9 cellular contexts compared by ENCODE assay signal in genomic region chr9:69376651-69377050, GRCh38. TPM values are rescaled to one million over a fixed set of nuclear protein-coding genes. Genes with fewer than 3 reads are reported as not detected.
A peak's percentile ranks its signal among the peaks of the same experiment; 100 is the strongest.
DNase-seq lines count a peak whose midpoint lies in the region; ATAC-seq, FAIRE-seq and TF ChIP-seq lines count a peak whose summit lies in the region.
"Had no signal": no experiment of that assay in that cellular context is flagged by ENCODE, and none has a peak within 500 bp of the region (broad histone marks: within the 10 kb centered on the region; RNA-seq: fewer than 3 reads in every experiment).

No MANE protein-coding gene starts in this region.

- H3K27ac ChIP-seq in mammary epithelial cell (ENCODE audit: insufficient read depth, low read depth, low read length) (no peak overlapping the region), keratinocyte (ENCODE audit: control insufficient read depth, insufficient read depth, low read length) (no peak overlapping the region), thoracic aorta (no peak overlapping the region)

- H3K27me3 ChIP-seq in mammary epithelial cell (ENCODE audit: insufficient read depth, low read length): no peaks in the 10 kb centered on the region
- H3K27me3 ChIP-seq in keratinocyte (ENCODE audit: control insufficient read depth, extremely low read depth, insufficient read depth, low read length): no peaks in the 10 kb centered on the region
- H3K27me3 ChIP-seq in thoracic aorta (replicated peaks; ENCODE audit: insufficient read depth): no peaks in the 10 kb centered on the region

- H3K36me3 ChIP-seq in mammary epithelial cell (ENCODE audit: insufficient read depth, low read length) (no peaks in the 10 kb centered on the region), keratinocyte (ENCODE audit: control insufficient read depth in 2 of 2, extremely low read depth in 1 of 2, insufficient read depth in 2 of 2, low read length in 2 of 2) (no peaks in the 10 kb centered on the region), thoracic aorta (no peaks in the 10 kb centered on the region)

- intact Hi-C loops in mammary epithelial cell (cut with micrococcal nuclease): loop anchor here (2.0 kb wide), 1 partner anchor 52 kb away; the partner anchor contains the start of gene ENTREP1
- intact Hi-C loops in posterior vena cava (cut with DNase I): no loop called here

- in situ Hi-C loops in mammary epithelial cell (cut with MboI; ENCODE audit: low sequenced_read_pairs in 2 of 2): no loop called here

- peaks cover 46% of the 10 kb centered on the region for H3K4me1 ChIP-seq in mammary epithelial cell (ENCODE audit: insufficient read depth, low read length)
- peaks cover 35% of the 10 kb centered on the region for H3K4me1 ChIP-seq in keratinocyte (ENCODE audit: control insufficient read depth, extremely low read depth, insufficient read depth, low read length)
- H3K4me1 ChIP-seq in thoracic aorta (ENCODE audit: control insufficient read depth in 1 of 2, low read depth in 2 of 2): peaks cover 0 to 31% of the 10 kb centered on the region in 2 donors

- dilution Hi-C loops in mammary epithelial cell (cut with HindIII; ENCODE audit: low sequenced_read_pairs) (loop anchor here (25.0 kb wide), 1 partner anchor 111 kb away; no protein-coding TSS in a partner anchor), keratinocyte (cut with MboI; ENCODE audit: extremely low pct_ligation_motif_present, low sequenced_read_pairs) (no loop called here)

- CTCF ChIA-PET in mammary epithelial cell (lab: Charles Lee; ENCODE audit: low non-redundant PET): interaction anchor here (0.7 kb wide), 1 partner anchor 161 kb away, joined by 8 read pairs; no protein-coding TSS in a partner anchor

- TF ChIP-seq CTCF in mammary epithelial cell (conservative IDR thresholded peaks at IDR 0.05 in 1 of 2, IDR thresholded peaks at IDR 0.05 in 1 of 2; ENCODE audit: extremely low read depth in 1 of 2, insufficient read depth in 1 of 2, low read depth in 1 of 2, low read length in 2 of 2): no peak
- TF ChIP-seq CTCF in keratinocyte (optimal IDR thresholded peaks at IDR 0.05 in 1 of 3, IDR thresholded peaks at IDR 0.05 in 1 of 3, conservative IDR thresholded peaks at IDR 0.05 in 1 of 3; ENCODE audit: extremely low read depth in 1 of 3, insufficient read depth in 2 of 3, low read length in 3 of 3): no peak
- TF ChIP-seq CTCF in thoracic aorta (IDR thresholded peaks at IDR 0.05): no peak

- H3K79me2 ChIP-seq in mammary epithelial cell (ENCODE audit: insufficient read depth, low read length) (no peaks in the 10 kb centered on the region), keratinocyte (ENCODE audit: control insufficient read depth, insufficient read depth, low read length) (no peaks in the 10 kb centered on the region)

- DNase-seq in HS-27A (ENCODE audit: low read depth) (peak; percentile 62), mammary epithelial cell (peak; percentile 83), keratinocyte (ENCODE audit: low read depth, low spot score) (peak; percentile 15), thoracic aorta (ENCODE audit: low spot score) (peak; percentile 43), HuH-7.5 (ENCODE audit: low spot score) (no peak), NCI-H774 (lab: John Stamatoyannopoulos, UW) (no peak), posterior vena cava (ENCODE audit: low spot score) (no peak)
- DNase-seq in activated CD4-positive, CD25-positive, alpha-beta regulatory T cell (lab: John Stamatoyannopoulos, UW): no peak
- DNase-seq: activated CD4-positive, alpha-beta T cell treated with anti-CD3 and anti-CD28 coated beads, Interleukin-2, amount 10 ng/mL, durations not matched to agents 7 days and 5 days had no signal

- H3K9me3 ChIP-seq in mammary epithelial cell (replicated peaks; ENCODE audit: insufficient read depth, low read length) (no peaks in the 10 kb centered on the region), keratinocyte (ENCODE audit: control insufficient read depth, low read depth, low read length) (no peaks in the 10 kb centered on the region), thoracic aorta (no peaks in the 10 kb centered on the region)

- H3K9ac ChIP-seq in mammary epithelial cell (ENCODE audit: insufficient read depth, low read length) (no peak overlapping the region), keratinocyte (ENCODE audit: control insufficient read depth, extremely low read depth, insufficient read depth, low read length) (no peak overlapping the region)

- H4K20me1 ChIP-seq in mammary epithelial cell (ENCODE audit: insufficient read depth, low read length) (no peaks in the 10 kb centered on the region), keratinocyte (ENCODE audit: control insufficient read depth, extremely low read depth, insufficient read depth, low read length) (no peaks in the 10 kb centered on the region)

- 0% methylated on average over 3 of the region's 3 CpGs for WGBS in mammary epithelial cell (ENCODE audit: low coverage, missing lambda C conversion rate)

- ATAC-seq in thoracic aorta (ENCODE audit: insufficient number of reproducible peaks, low FRiP score, low read depth): peak; percentile 98

- BruUV-seq in mammary epithelial cell (replicated peaks; lab: Mats Ljungman, UMichigan): no TSS peak

- H3K9me1 ChIP-seq in keratinocyte (ENCODE audit: control insufficient read depth, extremely low read depth, insufficient read depth, low read length): no peaks in the 10 kb centered on the region

- H3K4me2 ChIP-seq in mammary epithelial cell (ENCODE audit: insufficient read depth, low read depth, low read length): peak overlapping the region; percentile 57
- peak overlapping the region; percentile 26 for H3K4me2 ChIP-seq in keratinocyte (ENCODE audit: control insufficient read depth, extremely low read depth, insufficient read depth, low read depth, low read length)

- H2AFZ ChIP-seq in mammary epithelial cell (ENCODE audit: low read depth, low read length) (peak overlapping the region; percentile 35), keratinocyte (ENCODE audit: control insufficient read depth, low read length) (no peak overlapping the region)

- H3K4me3 ChIP-seq in mammary epithelial cell (replicated peaks in 1 of 3; ENCODE audit: insufficient read depth in 1 of 3, low read depth in 2 of 3, low read length in 3 of 3) (no peak overlapping the region), keratinocyte (ENCODE audit: control insufficient read depth in 2 of 3, extremely low read depth in 1 of 3, insufficient read depth in 2 of 3, low read depth in 1 of 3, low read length in 3 of 3) (no peak overlapping the region), thoracic aorta (peak overlapping the region; percentile 15)

- FAIRE-seq in keratinocyte (lab: Jason Lieb, UNC): peak; percentile 92

RNA-seq across cellular contexts. Expression of gene ENTREP1, which starts 51.6 kb away (rescaled TPM):
- total RNA-seq in mammary epithelial cell (10 to 100 TPM in 1 of 2 donors, 1 to 10 TPM in 1; 6.2 to 12.5 TPM), thoracic aorta (1 to 10 TPM in 1 of 2 donors, under 1 TPM in 1; 0.81 to 2.1 TPM), posterior vena cava (1 to 10 TPM; 3.3 to 6.5 TPM)
- polyA plus RNA-seq in mammary epithelial cell (1.3 TPM), keratinocyte (0.49 to 0.52 TPM (median 0.52 TPM) in 3 replicates)
- polyA minus RNA-seq in mammary epithelial cell (10.1 TPM), keratinocyte (0.42 to 1.1 TPM (median 0.86 TPM) in 3 replicates)
- polyA plus RNA-seq in keratinocyte (2011; ENCODE audit: low read depth): 0.45 TPM
- 0.49 and 0.73 TPM in 2 replicates for polyA plus RNA-seq in keratinocyte (2011; cell fraction: cytosol; rRNA removed)
- polyA plus RNA-seq in keratinocyte (2011; cell fraction: nucleus; rRNA removed): 5.1 and 5.2 TPM in 2 replicates
- polyA plus RNA-seq in keratinocyte (2012; ENCODE audit: low replicate concordance): 0.54 and 1.7 TPM in 2 replicates
- 1.7 TPM for polyA minus RNA-seq in keratinocyte (2011; cell fraction: cytosol; rRNA and poly(A)+ RNA removed)
- 1.6 and 2.2 TPM in 2 replicates for polyA minus RNA-seq in keratinocyte (2011; cell fraction: nucleus; rRNA and poly(A)+ RNA removed)
- total RNA-seq: activated CD4-positive, alpha-beta T cell treated with anti-CD3 and anti-CD28 coated beads, Interleukin-2, amount 10 ng/mL, durations not matched to agents 7 days and 5 days had no signal

Comparison
In these comparisons a context has a peak if more than half of its experiments do, and no peak if none do; other contexts are left out.
1. DNase-seq: peak in HS-27A (single experiment), mammary epithelial cell (single experiment), keratinocyte (single experiment) and thoracic aorta (single experiment); none in HuH-7.5 (single experiment), NCI-H774 (single experiment), activated CD4-positive, CD25-positive, alpha-beta regulatory T cell (0 of 4) and posterior vena cava (single experiment).